In genomic region chr4:560061-560460, GRCh38 we compare ENCODE assay signal across 23 cellular contexts. TPM values are rescaled to one million over a fixed set of nuclear protein-coding genes. Genes with fewer than 3 reads are reported as not detected.
DNase-seq lines count a peak whose midpoint lies in the region; ATAC-seq lines count a peak whose summit lies in the region.
"Had no signal": no experiment of that assay in that cellular context is flagged by ENCODE, and none has a peak within 500 bp of the region (broad histone marks: within the 10 kb centered on the region; RNA-seq: fewer than 3 reads in every experiment).

No MANE protein-coding gene starts in this region.

- no peak for ATAC-seq in left lobe of liver
- ATAC-seq: GM12878 had no signal

- H3K27ac ChIP-seq in SK-N-MC (peak overlapping the region; percentile 86; the same call in 1 of the 2 replicates), SJCRH30 (no peak overlapping the region)
- H3K27ac ChIP-seq: 22Rv1, BLaER1 had no signal

- H3K9ac ChIP-seq in SK-N-MC (ENCODE audit: insufficient read length): no peak overlapping the region
- H3K9ac ChIP-seq: BLaER1 had no signal

- DNase-seq in activated effector memory CD4-positive, alpha-beta T cell treated with anti-CD3 and anti-CD28 coated beads, Interleukin-2, amount 50 U/mL, for 16 hours: peak; percentile 37
- DNase-seq in activated effector memory CD4-positive, alpha-beta T cell treated with Interleukin-2 at 50 U/mL for 16 hours: no peak
- no peak for DNase-seq in SK-N-MC (ENCODE audit: low read depth, low spot score)
- DNase-seq in left lobe of liver (ENCODE audit: low spot score): peak; percentile 10
- no peak for DNase-seq in SJCRH30
- DNase-seq in 8988T: no peak
- DNase-seq: ACHN; BE2C; C1 segment of cervical spinal cord; CD4-positive, alpha-beta memory T cell; CD4-positive, CD25-positive, alpha-beta regulatory T cell; CD8-positive, alpha-beta memory T cell; COR-L47; DMS 273 treated with DMSO at 0.1 percent for 48 hours; DMS153; DMS79; DND-41; EL; GDM1 had no signal

- no peaks in the 10 kb centered on the region for H3K4me1 ChIP-seq in SJCRH30
- H3K4me1 ChIP-seq: BE2C, BLaER1 had no signal

- no peaks in the 10 kb centered on the region for H3K27me3 ChIP-seq in SJCRH30
- H3K27me3 ChIP-seq: BE2C, BLaER1 had no signal

- no peaks in the 10 kb centered on the region for H3K36me3 ChIP-seq in SK-N-MC (ENCODE audit: insufficient read depth, low read length)
- no peaks in the 10 kb centered on the region for H3K36me3 ChIP-seq in SJCRH30
- H3K36me3 ChIP-seq: BE2C, BLaER1 had no signal

- H3K9me3 ChIP-seq in SK-N-MC (ENCODE audit: low read depth, low read length) (no peaks in the 10 kb centered on the region), SJCRH30 (replicated peaks) (no peaks in the 10 kb centered on the region)
- H3K9me3 ChIP-seq: BE2C had no signal

- H3K4me3 ChIP-seq in SK-N-MC (no peak overlapping the region), SJCRH30 (no peak overlapping the region)
- H3K4me3 ChIP-seq: BLaER1, GM12878 had no signal

RNA-seq across cellular contexts. Expression of gene TMEM271, which starts 16.0 kb away (rescaled TPM):
- not detected for total RNA-seq in left lobe of liver
- total RNA-seq in SJCRH30 (2014; rRNA removed; shearing (Covaris generic)): 1.4 TPM in 2 replicates
- total RNA-seq: CD4-positive, alpha-beta memory T cell; CD4-positive, CD25-positive, alpha-beta regulatory T cell; CD8-positive, alpha-beta memory T cell; Daoy; GM12878 had no signal

Comparison
In these comparisons a context has a peak if more than half of its experiments do, and no peak if none do; other contexts are left out.
1. DNase-seq: peak in activated effector memory CD4-positive, alpha-beta T cell treated with anti-CD3 and anti-CD28 coated beads, Interleukin-2, amount 50 U/mL, for 16 hours (single experiment) and left lobe of liver (single experiment); none in activated effector memory CD4-positive, alpha-beta T cell treated with Interleukin-2 at 50 U/mL for 16 hours (single experiment), SK-N-MC (single experiment), SJCRH30 (0 of 2) and 8988T (single experiment).